Comparison of ENCODE assay signal across 8 cellular contexts in genomic region chr12:47964102-47964723, GRCh38. TPM values are rescaled to one million over a fixed set of nuclear protein-coding genes. Genes with fewer than 3 reads are reported as not detected.
A peak's percentile ranks its signal among the peaks of the same experiment; 100 is the strongest.
DNase-seq lines count a peak whose midpoint lies in the region; ATAC-seq and FAIRE-seq lines count a peak whose summit lies in the region.

No MANE protein-coding gene starts in this region.

- no peaks in the 10 kb centered on the region for H3K27me3 ChIP-seq in small intestine (ENCODE audit: control insufficient read depth in 2 of 2, insufficient read depth in 2 of 2, low read length in 2 of 2)

- H3K4me1 ChIP-seq in small intestine (ENCODE audit: control insufficient read depth in 2 of 2, insufficient read depth in 1 of 2, low read depth in 1 of 2, low read length in 1 of 2), result peaks cover 0 to 4% of the 10 kb centered on the region in 2 donors

- peaks cover 11% of the 10 kb centered on the region for H3K27me3 Mint-ChIP-seq in IgD-negative memory B cell
- H3K27me3 Mint-ChIP-seq in activated T-helper 1 cell treated with anti-CD3 and anti-CD28 coated beads, Interleukin-12 subunit alpha, Interleukin-12 subunit beta, Interleukin-2, Interleukin-4 antibody, amounts not matched to agents 30 ng/mL and 10 ng/mL and 1 ng/mL, durations not matched to agents 14 hours and 24 hours and 36 hours (ENCODE audit: insufficient read depth), result peaks cover 17% of the 10 kb centered on the region

- ATAC-seq in GM21381 (IDR thresholded peaks at IDR 0.05; ENCODE audit: unreplicated experiment) (no peak), GM18502 (IDR thresholded peaks at IDR 0.05; ENCODE audit: poor library complexity, unreplicated experiment) (no peak)

- H3K27ac Mint-ChIP-seq in IgD-negative memory B cell, result peak overlapping the region in 2 of 3 donors; percentile 81 to 99
- peak overlapping the region; percentile 26 for H3K27ac Mint-ChIP-seq in activated T-helper 1 cell treated with anti-CD3 and anti-CD28 coated beads, Interleukin-12 subunit alpha, Interleukin-12 subunit beta, Interleukin-2, Interleukin-4 antibody, amounts not matched to agents 30 ng/mL and 10 ng/mL and 1 ng/mL, durations not matched to agents 14 hours and 24 hours and 36 hours

- intact Hi-C loops in activated T-helper 1 cell treated with anti-CD3 and anti-CD28 coated beads, Interleukin-12 subunit alpha, Interleukin-12 subunit beta, Interleukin-2, Interleukin-4 antibody, amounts not matched to agents 30 ng/mL and 10 ng/mL and 1 ng/mL, durations not matched to agents 14 hours and 24 hours and 36 hours (cut with micrococcal nuclease), result loop anchor here (10.0 kb wide), 1 partner anchor 129 kb away; no protein-coding TSS in a partner anchor

- peaks cover 11 to 14% (median 13%) of the 10 kb centered on the region in 3 donors for H3K4me1 Mint-ChIP-seq in IgD-negative memory B cell
- H3K4me1 Mint-ChIP-seq in activated T-helper 1 cell treated with anti-CD3 and anti-CD28 coated beads, Interleukin-12 subunit alpha, Interleukin-12 subunit beta, Interleukin-2, Interleukin-4 antibody, amounts not matched to agents 30 ng/mL and 10 ng/mL and 1 ng/mL, durations not matched to agents 14 hours and 24 hours and 36 hours (ENCODE audit: low read depth), result peaks cover 41% of the 10 kb centered on the region

- H3K27ac ChIP-seq in small intestine (ENCODE audit: low read depth in 1 of 2, low read length in 1 of 2), result peak overlapping the region in 1 of 2 donors; percentile 79

- H3K4me3 ChIP-seq in iPS-11a (ENCODE audit: low read depth, low read length) (peak overlapping the region; percentile 60), small intestine (ENCODE audit: low read depth in 1 of 2, low read length in 2 of 2) (peak overlapping the region; percentile 75 to 95)

- H3K9me3 ChIP-seq in small intestine (ENCODE audit: control insufficient read depth, low read depth), result no peaks in the 10 kb centered on the region

- H3K4me3 Mint-ChIP-seq in IgD-negative memory B cell, result peak overlapping the region; percentile 97 to 100 (median 98)
- peak overlapping the region; percentile 99 for H3K4me3 Mint-ChIP-seq in activated T-helper 1 cell treated with anti-CD3 and anti-CD28 coated beads, Interleukin-12 subunit alpha, Interleukin-12 subunit beta, Interleukin-2, Interleukin-4 antibody, amounts not matched to agents 30 ng/mL and 10 ng/mL and 1 ng/mL, durations not matched to agents 14 hours and 24 hours and 36 hours

- H3K9me3 Mint-ChIP-seq in IgD-negative memory B cell, result peaks cover 0 to 7% (median 1%) of the 10 kb centered on the region in 3 donors
- no peaks in the 10 kb centered on the region for H3K9me3 Mint-ChIP-seq in activated T-helper 1 cell treated with anti-CD3 and anti-CD28 coated beads, Interleukin-12 subunit alpha, Interleukin-12 subunit beta, Interleukin-2, Interleukin-4 antibody, amounts not matched to agents 30 ng/mL and 10 ng/mL and 1 ng/mL, durations not matched to agents 14 hours and 24 hours and 36 hours

- no peaks in the 10 kb centered on the region for H3K36me3 Mint-ChIP-seq in IgD-negative memory B cell
- H3K36me3 Mint-ChIP-seq in activated T-helper 1 cell treated with anti-CD3 and anti-CD28 coated beads, Interleukin-12 subunit alpha, Interleukin-12 subunit beta, Interleukin-2, Interleukin-4 antibody, amounts not matched to agents 30 ng/mL and 10 ng/mL and 1 ng/mL, durations not matched to agents 14 hours and 24 hours and 36 hours (ENCODE audit: low read depth), result peaks cover 42% of the 10 kb centered on the region

- DNase-seq in DMS53 treated with DMSO at 0.1 percent for 48 hours (lab: John Stamatoyannopoulos, UW; ENCODE audit: unreplicated experiment), result peak; percentile 25
- peak; percentile 2 for DNase-seq in activated T-helper 1 cell treated with anti-CD3 and anti-CD28 coated beads, Interleukin-12 subunit alpha, Interleukin-12 subunit beta, Interleukin-2, Interleukin-4 antibody, amounts not matched to agents 30 ng/mL and 10 ng/mL and 1 ng/mL, durations not matched to agents 14 hours and 24 hours and 36 hours (ENCODE audit: low spot score)
- DNase-seq in small intestine, result no peak
- DNase-seq in SHP77 treated with DMSO at 0.1 percent for 48 hours (lab: John Stamatoyannopoulos, UW), result no peak

- H3K36me3 ChIP-seq in small intestine (ENCODE audit: control insufficient read depth in 2 of 2, insufficient read depth in 2 of 2, low read length in 2 of 2), result peaks cover 2 to 11% of the 10 kb centered on the region in 2 donors

- no peak for FAIRE-seq in small intestine (lab: Jason Lieb, UNC)

- 12 to 18% (median 15%) methylated on average over 18 of the region's 18 CpGs for WGBS in small intestine, 3 donors

RNA-seq across cellular contexts. Expression of gene TMEM106C, which starts 0.8 kb away (rescaled TPM):
- 41.4 TPM for polyA plus RNA-seq in IgD-negative memory B cell
- 139 and 143 TPM in 2 replicates for total RNA-seq in activated T-helper 1 cell treated with anti-CD3 and anti-CD28 coated beads, Interleukin-12 subunit alpha, Interleukin-12 subunit beta, Interleukin-2, Interleukin-4 antibody, amounts not matched to agents 30 ng/mL and 10 ng/mL and 1 ng/mL, durations not matched to agents 14 hours and 24 hours and 36 hours
- polyA plus RNA-seq in small intestine, result 100 to 1,000 TPM; 140 to 211 (median 143) TPM

RNA-seq across cellular contexts. Expression of gene COL2A1, which starts 40.1 kb away (rescaled TPM):
- polyA plus RNA-seq in IgD-negative memory B cell, result not detected
- 0.08 TPM in 1 of 2 replicates, not detected in the other for total RNA-seq in activated T-helper 1 cell treated with anti-CD3 and anti-CD28 coated beads, Interleukin-12 subunit alpha, Interleukin-12 subunit beta, Interleukin-2, Interleukin-4 antibody, amounts not matched to agents 30 ng/mL and 10 ng/mL and 1 ng/mL, durations not matched to agents 14 hours and 24 hours and 36 hours
- polyA plus RNA-seq in small intestine, result under 1 TPM in 1 of 3 donors, not detected in 2; 0.19 TPM

RNA-seq across cellular contexts. Expression of gene VDR, which starts 59.4 kb away (rescaled TPM):
- polyA plus RNA-seq in IgD-negative memory B cell (0.61 TPM), small intestine (10 to 100 TPM; 36.7 to 61.0 (median 47.0) TPM)
- 305 and 318 TPM in 2 replicates for total RNA-seq in activated T-helper 1 cell treated with anti-CD3 and anti-CD28 coated beads, Interleukin-12 subunit alpha, Interleukin-12 subunit beta, Interleukin-2, Interleukin-4 antibody, amounts not matched to agents 30 ng/mL and 10 ng/mL and 1 ng/mL, durations not matched to agents 14 hours and 24 hours and 36 hours

Comparison
In these comparisons a context has a peak if more than half of its experiments do, and no peak if none do; other contexts are left out.
1. DNase-seq: peak in DMS53 treated with DMSO at 0.1 percent for 48 hours (single experiment) and activated T-helper 1 cell treated with anti-CD3 and anti-CD28 coated beads, Interleukin-12 subunit alpha, Interleukin-12 subunit beta, Interleukin-2, Interleukin-4 antibody, amounts not matched to agents 30 ng/mL and 10 ng/mL and 1 ng/mL, durations not matched to agents 14 hours and 24 hours and 36 hours (single experiment); none in small intestine (single experiment) and SHP77 treated with DMSO at 0.1 percent for 48 hours (single experiment).
2. RNA of gene VDR, which starts 59.4 kb away (polyA plus RNA-seq): 36.7 to 61.0 TPM in small intestine; 0.61 TPM in IgD-negative memory B cell (single experiment); every median in the first group is over 10 times any median in the second.